7 cellular contexts compared by ENCODE assay signal in genomic region chr1:27961646-27962221, GRCh38. TPM values are rescaled to one million over a fixed set of nuclear protein-coding genes. Genes with fewer than 3 reads are reported as not detected.
DNase-seq lines count a peak whose midpoint lies in the region; ATAC-seq and TF ChIP-seq lines count a peak whose summit lies in the region.

No MANE protein-coding gene starts in this region.

- ATAC-seq in T-helper 17 cell (no peak), gastrocnemius medialis (no peak)

- no TSS peak for BruUV-seq in OCI-LY7 (replicated peaks; lab: Mats Ljungman, UMichigan)

- intact Hi-C loops in gastrocnemius medialis (cut with DNase I; ENCODE audit: low total_unique reads), result loop anchor here (2.0 to 5.0 kb wide), 2 partner anchors 17 to 104 kb away; no protein-coding TSS in a partner anchor
- intact Hi-C loops in OCI-LY7 (cut with micrococcal nuclease; ENCODE audit: unreplicated experiment), result no loop called here

- H3K27ac Mint-ChIP-seq in T-helper 17 cell, result peak overlapping the region; percentile 71

- no peaks in the 10 kb centered on the region for H3K9me3 ChIP-seq in T-helper 17 cell (ENCODE audit: control insufficient read depth, low read length, poor library complexity, severe bottlenecking)
- H3K9me3 ChIP-seq in gastrocnemius medialis, result no peaks in the 10 kb centered on the region
- no peaks in the 10 kb centered on the region for H3K9me3 ChIP-seq in OCI-LY7 (ENCODE audit: low read length)

- DNase-seq in GM03348 (ENCODE audit: low spot score) (peak; percentile 45), T-helper 17 cell (no peak), epithelial cell of proximal tubule (ENCODE audit: low read depth) (no peak), gastrocnemius medialis (no peak), OCI-LY7 (ENCODE audit: low spot score) (no peak), ecto neural progenitor cell (ENCODE audit: low spot score) (no peak), GDM1 (lab: John Stamatoyannopoulos, UW) (no peak)

- no peak for TF ChIP-seq CTCF in epithelial cell of proximal tubule (conservative IDR thresholded peaks at IDR 0.05; ENCODE audit: low read depth, low read length)
- no peak for TF ChIP-seq CTCF in gastrocnemius medialis (IDR thresholded peaks at IDR 0.05 in 4 of 5, conservative IDR thresholded peaks at IDR 0.05 in 1 of 5)
- no peak for TF ChIP-seq CTCF in OCI-LY7 (conservative IDR thresholded peaks at IDR 0.05; ENCODE audit: low read length)

- in situ Hi-C loops in gastrocnemius medialis (cut with MboI; ENCODE audit: low sequenced_read_pairs in 4 of 4), result no loop called here

- H3K4me1 ChIP-seq in gastrocnemius medialis (peaks cover 9 to 11% of the 10 kb centered on the region in 2 donors), OCI-LY7 (ENCODE audit: insufficient read depth, low read length, poor library complexity, severe bottlenecking) (peaks cover 9% of the 10 kb centered on the region)

- H3K36me3 Mint-ChIP-seq in T-helper 17 cell (ENCODE audit: low read depth), result peaks cover 2% of the 10 kb centered on the region

- no peaks in the 10 kb centered on the region for H3K79me2 ChIP-seq in OCI-LY7 (ENCODE audit: insufficient read depth, low read depth, low read length)

- H3K4me1 Mint-ChIP-seq in T-helper 17 cell, result peaks cover 22% of the 10 kb centered on the region

- TF ChIP-seq POLR2A in gastrocnemius medialis (IDR thresholded peaks at IDR 0.05), result no peak

- H3K27ac ChIP-seq in gastrocnemius medialis, result peak overlapping the region in 3 of 4 donors; percentile 79 to 87 (median 84)
- no peak overlapping the region for H3K27ac ChIP-seq in OCI-LY7 (ENCODE audit: low read depth, low read length, poor library complexity, severe bottlenecking)

- no peak overlapping the region for H3K4me2 ChIP-seq in OCI-LY7 (ENCODE audit: low read length)

- no peaks in the 10 kb centered on the region for H3K27me3 Mint-ChIP-seq in T-helper 17 cell

- peak overlapping the region; percentile 79 for H3K4me3 ChIP-seq in epithelial cell of proximal tubule (ENCODE audit: low read depth, low read length)
- H3K4me3 ChIP-seq in gastrocnemius medialis, result no peak overlapping the region
- no peak overlapping the region for H3K4me3 ChIP-seq in OCI-LY7 (ENCODE audit: low read depth, low read length, poor library complexity, severe bottlenecking)

- CTCF ChIA-PET in OCI-LY7 (lab: Charles Lee; ENCODE audit: unreplicated experiment), result no interaction called here

- peaks cover 0 to 14% of the 10 kb centered on the region in 2 donors for H3K36me3 ChIP-seq in gastrocnemius medialis
- no peaks in the 10 kb centered on the region; the same call in 1 of the 2 replicates for H3K36me3 ChIP-seq in OCI-LY7 (ENCODE audit: insufficient read depth, low read length)

- H3K27me3 ChIP-seq in gastrocnemius medialis, result no peaks in the 10 kb centered on the region

- no peaks in the 10 kb centered on the region for H3K9me2 ChIP-seq in OCI-LY7 (ENCODE audit: insufficient read depth, low read length)

- POLR2A ChIA-PET in OCI-LY7 (lab: Charles Lee), result no interaction called here

- H4K20me1 ChIP-seq in OCI-LY7 (ENCODE audit: insufficient read depth, low read length), result no peaks in the 10 kb centered on the region

- H3K4me3 Mint-ChIP-seq in T-helper 17 cell, result peak overlapping the region; percentile 84

- H2AFZ ChIP-seq in OCI-LY7 (ENCODE audit: low read length), result no peak overlapping the region

RNA-seq across cellular contexts. Expression of gene XKR8, which starts 2.0 kb away (rescaled TPM):
- total RNA-seq in T-helper 17 cell (1 to 10 TPM; 4.6 to 7.3 TPM), epithelial cell of proximal tubule (10.3 and 11.1 TPM in 2 replicates), gastrocnemius medialis (1 to 10 TPM; 3.8 to 7.4 (median 5.4) TPM), OCI-LY7 (2022) (0.70 and 2.3 TPM in 2 replicates)
- total RNA-seq in OCI-LY7 (2014; rRNA removed; shearing (Covaris generic)), result 0.38 and 0.75 TPM in 2 replicates

RNA-seq across cellular contexts. Expression of gene SMPDL3B, which starts 26.9 kb away (rescaled TPM):
- not detected for total RNA-seq in T-helper 17 cell
- 13.5 and 17.2 TPM in 2 replicates for total RNA-seq in epithelial cell of proximal tubule
- total RNA-seq in gastrocnemius medialis, result under 1 TPM in 1 of 4 donors, not detected in 3; 0.29 TPM
- 0.19 and 0.39 TPM in 2 replicates for total RNA-seq in OCI-LY7 (2014; rRNA removed; shearing (Covaris generic))
- not detected in 2 replicates for total RNA-seq in OCI-LY7 (2022)

RNA-seq across cellular contexts. Expression of gene RPA2, which starts 47.4 kb away (rescaled TPM):
- total RNA-seq in T-helper 17 cell (10 to 100 TPM; 21.3 to 33.3 TPM), epithelial cell of proximal tubule (33.0 and 65.7 TPM in 2 replicates), gastrocnemius medialis (10 to 100 TPM; 46.3 to 66.4 (median 52.8) TPM), OCI-LY7 (2022) (44.3 and 52.7 TPM in 2 replicates)
- total RNA-seq in OCI-LY7 (2014; rRNA removed; shearing (Covaris generic)), result 56.8 and 74.4 TPM in 2 replicates

Comparison
In these comparisons a context has a peak if more than half of its experiments do, and no peak if none do; other contexts are left out.
1. RNA of gene SMPDL3B, which starts 26.9 kb away (total RNA-seq): 13.5 to 17.2 TPM in epithelial cell of proximal tubule; 0.19 to 0.39 TPM in OCI-LY7, 0.29 TPM in gastrocnemius medialis and not detected in T-helper 17 cell; every median in the first group is over 10 times any median in the second.